ENCODE assay signal across 30 cellular contexts in the genomic region with DNA sequence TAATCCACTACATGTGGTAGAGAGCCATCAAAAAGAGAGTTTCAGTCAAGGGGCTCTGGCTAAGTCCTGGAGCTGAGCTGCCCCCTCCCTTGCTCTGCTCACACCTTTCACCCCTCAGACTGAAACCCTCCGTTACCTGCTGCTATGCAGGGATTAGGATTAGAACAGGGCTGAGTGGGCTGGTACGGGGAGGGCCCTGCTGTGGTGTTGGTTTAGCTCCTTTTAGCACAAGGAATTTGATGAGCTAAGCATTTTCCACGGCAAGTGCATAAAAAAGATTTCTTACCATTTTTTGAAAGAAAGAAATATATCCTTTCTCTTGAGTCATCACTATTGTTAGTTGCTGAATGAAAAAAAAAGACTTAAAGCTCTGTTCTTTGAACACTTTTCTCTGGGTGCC. TPM values are rescaled to one million over a fixed set of nuclear protein-coding genes. Genes with fewer than 3 reads are reported as not detected.
A peak's percentile ranks its signal among the peaks of the same experiment; 100 is the strongest.
DNase-seq lines count a peak whose midpoint lies in the region; ATAC-seq, FAIRE-seq and TF ChIP-seq lines count a peak whose summit lies in the region.
"Had no signal": no experiment of that assay in that cellular context is flagged by ENCODE, and none has a peak within 500 bp of the region (broad histone marks: within the 10 kb centered on the region; RNA-seq: fewer than 3 reads in every experiment).

No MANE protein-coding gene starts in this region.

- TF ChIP-seq POLR2A in A549 (IDR thresholded peaks at IDR 0.05; ENCODE audit: low read length) (no peak), sigmoid colon (IDR thresholded peaks at IDR 0.05) (no peak)

- no peak overlapping the region for H3K4me3 ChIP-seq in A549
- peak overlapping the region; percentile 30 for H3K4me3 ChIP-seq in endodermal cell (ENCODE audit: low read length)
- H3K4me3 ChIP-seq in sigmoid colon = no peak overlapping the region
- H3K4me3 ChIP-seq: BLaER1 treated with 17β-estradiol and CSF1 and Interleukin-3, amounts not matched to agents 10 nM and 100 nM; coronary artery; GM23248; mucosa of descending colon; spleen; tibial artery had no signal

- peaks cover 15% of the 10 kb centered on the region for H3K36me3 ChIP-seq in endodermal cell (ENCODE audit: control insufficient read depth, insufficient read depth, low read length)
- H3K36me3 ChIP-seq in sigmoid colon = no peaks in the 10 kb centered on the region
- H3K36me3 ChIP-seq: BLaER1 treated with 17β-estradiol and CSF1 and Interleukin-3, amounts not matched to agents 10 nM and 100 nM; neutrophil; spleen; tibial artery had no signal

- H3K9me3 ChIP-seq in A549 = no peaks in the 10 kb centered on the region
- H3K9me3 ChIP-seq in endodermal cell (ENCODE audit: control insufficient read depth, low read length) = no peaks in the 10 kb centered on the region
- H3K9me3 ChIP-seq in sigmoid colon = no peaks in the 10 kb centered on the region
- H3K9me3 ChIP-seq: mucosa of descending colon, neutrophil, spleen, tibial artery had no signal

- DNase-seq in A549 (ENCODE audit: low read depth in 1 of 2, low spot score in 1 of 2) (no peak), RPMI8226 (peak; percentile 22), endodermal cell (peak; percentile 85), mesothelial cell of epicardium (ENCODE audit: low spot score in 2 of 2, unreplicated experiment in 2 of 2) (no peak), SHP77 treated with DMSO at 0.1 percent for 48 hours (lab: John Stamatoyannopoulos, UW) (no peak), sigmoid colon (no peak)
- no peak for DNase-seq in activated naive CD4-positive, alpha-beta T cell (lab: John Stamatoyannopoulos, UW)
- DNase-seq: activated CD4-positive, alpha-beta T cell treated with anti-CD3 and anti-CD28 coated beads, Interleukin-2, amount 50 U/mL, for 4 hours; activated CD8-positive, alpha-beta memory T cell treated with anti-CD3 and anti-CD28 coated beads, Interleukin-2, amount 50 U/mL, for 48 hours; activated naive CD8-positive, alpha-beta T cell treated with anti-CD3 and anti-CD28 coated beads, Interleukin-2, amount 10 ng/mL, durations not matched to agents 7 days and 5 days; Calu3; glutamatergic neuron; GM23248; left ventricle myocardium superior; mucosa of descending colon; NCI-H1694 treated with DMSO at 0.1 percent for 48 hours; NCI-H69; spleen; stimulated activated CD4-positive, alpha-beta T cell treated with anti-CD3 and anti-CD28 coated beads, Interleukin-4, amount 100 ng/mL, for 24 hours had no signal

- H3K9me3 Mint-ChIP-seq in endodermal cell = no peaks in the 10 kb centered on the region
- H3K9me3 Mint-ChIP-seq in mesothelial cell of epicardium = no peaks in the 10 kb centered on the region
- H3K9me3 Mint-ChIP-seq: activated naive CD8-positive, alpha-beta T cell treated with anti-CD3 and anti-CD28 coated beads, Interleukin-2, amount 10 ng/mL, durations not matched to agents 7 days and 5 days; activated T-helper 2 cell treated with anti-CD3 and anti-CD28 coated beads, Interferon-gamma antibody, Interleukin-2, Interleukin-4, amounts not matched to agents 10 μg/mL and 5 μg/mL and 100 μg/mL, durations not matched to agents 14 hours and 24 hours and 36 hours; stimulated activated naive CD8-positive, alpha-beta T cell treated with anti-CD3 and anti-CD28 coated beads, Interleukin-15, Interleukin-2, amounts not matched to agents 100 ng/mL and 50 ng/mL, for 24 hours; T-helper 2 cell treated with Interferon-gamma antibody and Interleukin-4, amounts not matched to agents 5 μg/mL and 100 μg/mL, for 36 hours had no signal

- peaks cover 86% of the 10 kb centered on the region for H3K4me1 Mint-ChIP-seq in endodermal cell
- peaks cover 45% of the 10 kb centered on the region for H3K4me1 Mint-ChIP-seq in mesothelial cell of epicardium

- POLR2A ChIA-PET in A549 (lab: Yijun Ruan, JAX) = no interaction called here

- no peaks in the 10 kb centered on the region for H3K27me3 ChIP-seq in endodermal cell (ENCODE audit: control insufficient read depth, insufficient read depth, low read length, poor library complexity, severe bottlenecking)
- H3K27me3 ChIP-seq in sigmoid colon = no peaks in the 10 kb centered on the region
- H3K27me3 ChIP-seq: BLaER1 treated with 17β-estradiol and CSF1 and Interleukin-3, amounts not matched to agents 10 nM and 100 nM; neutrophil; spleen; tibial artery had no signal

- peak overlapping the region; percentile 61 for H3K27ac Mint-ChIP-seq in endodermal cell
- H3K27ac Mint-ChIP-seq in mesothelial cell of epicardium = peak overlapping the region; percentile 71
- H3K27ac Mint-ChIP-seq: activated naive CD8-positive, alpha-beta T cell treated with anti-CD3 and anti-CD28 coated beads, Interleukin-2, amount 10 ng/mL, durations not matched to agents 7 days and 5 days; activated T-helper 2 cell treated with anti-CD3 and anti-CD28 coated beads, Interferon-gamma antibody, Interleukin-2, Interleukin-4, amounts not matched to agents 10 μg/mL and 5 μg/mL and 100 μg/mL, durations not matched to agents 14 hours and 24 hours and 36 hours; stimulated activated naive CD8-positive, alpha-beta T cell treated with anti-CD3 and anti-CD28 coated beads, Interleukin-15, Interleukin-2, amounts not matched to agents 100 ng/mL and 50 ng/mL, for 24 hours; T-helper 2 cell treated with Interferon-gamma antibody and Interleukin-4, amounts not matched to agents 5 μg/mL and 100 μg/mL, for 36 hours had no signal

- H3K36me3 Mint-ChIP-seq in endodermal cell (ENCODE audit: low read depth) (peaks cover 23% of the 10 kb centered on the region), mesothelial cell of epicardium (no peaks in the 10 kb centered on the region)
- H3K36me3 Mint-ChIP-seq: activated naive CD8-positive, alpha-beta T cell treated with anti-CD3 and anti-CD28 coated beads, Interleukin-2, amount 10 ng/mL, durations not matched to agents 7 days and 5 days had no signal

- no peak for ATAC-seq in A549
- no peak for ATAC-seq in GM19351 (IDR thresholded peaks at IDR 0.05; ENCODE audit: unreplicated experiment)
- ATAC-seq: left ventricle myocardium superior, mucosa of descending colon had no signal

- no peak for TF ChIP-seq CTCF in A549 (IDR thresholded peaks at IDR 0.05)
- no peak for TF ChIP-seq CTCF in endodermal cell (conservative IDR thresholded peaks at IDR 0.05)
- no peak for TF ChIP-seq CTCF in mesothelial cell of epicardium (IDR thresholded peaks at IDR 0.05; ENCODE audit: unreplicated experiment)
- no peak for TF ChIP-seq CTCF in sigmoid colon (IDR thresholded peaks at IDR 0.05)

- H3K27me3 Mint-ChIP-seq in endodermal cell (ENCODE audit: insufficient read depth) = no peaks in the 10 kb centered on the region
- no peaks in the 10 kb centered on the region for H3K27me3 Mint-ChIP-seq in mesothelial cell of epicardium (ENCODE audit: low read depth)

- no peak overlapping the region for H3K27ac ChIP-seq in A549
- H3K27ac ChIP-seq in endodermal cell (ENCODE audit: low read depth, low read length) = no peak overlapping the region
- no peak overlapping the region for H3K27ac ChIP-seq in sigmoid colon
- H3K27ac ChIP-seq: BLaER1 treated with 17β-estradiol and CSF1 and Interleukin-3, amounts not matched to agents 10 nM and 100 nM; coronary artery; GM23248; neutrophil; RWPE1; spleen; tibial artery had no signal

- no peak overlapping the region for H3K9ac ChIP-seq in endodermal cell (ENCODE audit: extremely low read depth, low read length, poor library complexity, severe bottlenecking)
- H3K9ac ChIP-seq: BLaER1 treated with 17β-estradiol and CSF1 and Interleukin-3, amounts not matched to agents 10 nM and 100 nM; GM23248 had no signal

- CTCF ChIA-PET in A549 (lab: Yijun Ruan, JAX) = interaction anchor here (0.6 to 3.3 kb wide), 2 partner anchors 24 to 106 kb away, joined by 3 to 15 read pairs; no protein-coding TSS in a partner anchor

- no peak for FAIRE-seq in A549 (lab: Jason Lieb, UNC)
- FAIRE-seq: GM19239 had no signal

- intact Hi-C loops in sigmoid colon (cut with DNase I) = no loop called here

- no peak overlapping the region for H3K4me2 ChIP-seq in A549

- WGBS in A549 (ENCODE audit: missing lambda C conversion rate) = 73% methylated on average over 3 of the region's 3 CpGs
- WGBS in endodermal cell (ENCODE audit: insufficient coverage in 1 of 2, insufficient read length in 1 of 2), 2 experiments = 20 to 29% methylated on average over 1 to 3 of the region's 3 CpGs
- 75 to 76% methylated on average over 3 of the region's 3 CpGs for WGBS in sigmoid colon, 2 donors

- no peak for TF ChIP-seq RAD21 in A549 (conservative IDR thresholded peaks at IDR 0.05 in 1 of 2, IDR thresholded peaks at IDR 0.05 in 1 of 2)

- no peaks in the 10 kb centered on the region for H3K4me1 ChIP-seq in A549
- peaks cover 37% of the 10 kb centered on the region for H3K4me1 ChIP-seq in endodermal cell (ENCODE audit: control insufficient read depth, insufficient read depth, low read length)
- peaks cover 0 to 26% (median 9%) of the 10 kb centered on the region in 4 donors for H3K4me1 ChIP-seq in sigmoid colon

- no peak for TF ChIP-seq EP300 in A549 (IDR thresholded peaks at IDR 0.05)
- no peak for TF ChIP-seq EP300 in sigmoid colon (IDR thresholded peaks at IDR 0.05)

- H3K4me3 Mint-ChIP-seq in endodermal cell (no peak overlapping the region), mesothelial cell of epicardium (no peak overlapping the region)
- H3K4me3 Mint-ChIP-seq: activated naive CD8-positive, alpha-beta T cell treated with anti-CD3 and anti-CD28 coated beads, Interleukin-2, amount 10 ng/mL, durations not matched to agents 7 days and 5 days; stimulated activated naive CD8-positive, alpha-beta T cell treated with anti-CD3 and anti-CD28 coated beads, Interleukin-15, Interleukin-2, amounts not matched to agents 100 ng/mL and 50 ng/mL, for 24 hours; T-helper 2 cell treated with Interferon-gamma antibody and Interleukin-4, amounts not matched to agents 5 μg/mL and 100 μg/mL, for 36 hours had no signal

TF ChIP-seq in A549, 52 proteins besides CTCF, POLR2A, EP300 and RAD21:
- TF ChIP-seq ESRRA (IDR thresholded peaks at IDR 0.05; ENCODE audit: borderline replicate concordance, low read length) (no peak), MAFK (IDR thresholded peaks at IDR 0.05; ENCODE audit: partially characterized antibody) (peak; percentile 98)

RNA-seq across cellular contexts. Expression of gene TCF7L1, which starts 46.3 kb away (rescaled TPM):
- polyA plus RNA-seq in A549 (2011; rRNA removed) (0.68 and 0.95 TPM in 2 replicates), A549 (2017; fragmentation: RNase III; extraction: RNeasy Plus Mini Kit Qiagen cat#74134 plus additional on column Dnase treatment) (4.1 to 5.0 TPM (median 4.4 TPM) in 3 replicates), sigmoid colon (1 to 10 TPM; 1.2 to 4.8 (median 4.0) TPM)
- 3.2 and 4.0 TPM in 2 replicates for polyA plus RNA-seq in A549 (2012; cell fraction: cytosol; rRNA removed)
- polyA plus RNA-seq in A549 (2012; cell fraction: nucleus; rRNA removed) = 7.1 and 7.9 TPM in 2 replicates
- polyA minus RNA-seq in A549 (2011; rRNA and poly(A)+ RNA removed) = 0.68 and 3.3 TPM in 2 replicates
- total RNA-seq in endodermal cell (10 to 100 TPM; 71.9 to 73.3 TPM), mesothelial cell of epicardium (44.4 to 48.3 TPM (median 45.7 TPM) in 3 replicates), sigmoid colon (10 to 100 TPM in 1 of 4 donors, 1 to 10 TPM in 3; 2.9 to 15.2 (median 5.1) TPM)
- 56.9 TPM for polyA plus RNA-seq in endodermal cell (2013, experiment 1 of 2)
- polyA plus RNA-seq in endodermal cell (2013, experiment 2 of 2) = 50.0 TPM
- total RNA-seq: A172; activated naive CD8-positive, alpha-beta T cell treated with anti-CD3 and anti-CD28 coated beads, Interleukin-2, amount 10 ng/mL, durations not matched to agents 7 days and 5 days had no signal

Comparison
In these comparisons a context has a peak if more than half of its experiments do, and no peak if none do; other contexts are left out.
1. DNase-seq: peak in RPMI8226 (single experiment) and endodermal cell (single experiment); none in A549 (0 of 2), mesothelial cell of epicardium (0 of 2), activated naive CD4-positive, alpha-beta T cell (0 of 4), SHP77 treated with DMSO at 0.1 percent for 48 hours (single experiment) and sigmoid colon (single experiment).